ENCODE assay signal across 17 cellular contexts in genomic region chr10:63437334-63437949, GRCh38. TPM values are rescaled to one million over a fixed set of nuclear protein-coding genes. Genes with fewer than 3 reads are reported as not detected.
DNase-seq lines count a peak whose midpoint lies in the region; ATAC-seq, FAIRE-seq and TF ChIP-seq lines count a peak whose summit lies in the region.
"Had no signal": no experiment of that assay in that cellular context is flagged by ENCODE, and none has a peak within 500 bp of the region (broad histone marks: within the 10 kb centered on the region; RNA-seq: fewer than 3 reads in every experiment).

No MANE protein-coding gene starts in this region.

- H3K9me3 Mint-ChIP-seq in GM23338 (no peaks in the 10 kb centered on the region), glutamatergic neuron (ENCODE audit: unreplicated experiment) (no peaks in the 10 kb centered on the region)
- H3K9me3 Mint-ChIP-seq in activated T-helper 17 cell treated with anti-CD3 and anti-CD28 coated beads, Interleukin-2, amount 50 U/mL, for 72 hours, result no peaks in the 10 kb centered on the region
- H3K9me3 Mint-ChIP-seq: activated naive CD4-positive, alpha-beta T cell treated with anti-CD3 and anti-CD28 coated beads, Interleukin-2, amount 10 ng/mL, durations not matched to agents 7 days and 5 days; H9; IgD-negative memory B cell had no signal

- peaks cover 63% of the 10 kb centered on the region for H3K4me1 ChIP-seq in GM23338 (ENCODE audit: insufficient read depth)

- DNase-seq in ELR (ENCODE audit: low read depth), result peak; percentile 20
- DNase-seq in GM23338 (ENCODE audit: low spot score), result no peak
- DNase-seq in NCI-H2029 treated with DMSO at 0.1 percent for 48 hours (lab: John Stamatoyannopoulos, UW), result no peak
- DNase-seq in glutamatergic neuron, result no peak
- DNase-seq in NCI-H2081 (lab: John Stamatoyannopoulos, UW), result no peak
- DNase-seq: activated naive CD4-positive, alpha-beta T cell treated with anti-CD3 and anti-CD28 coated beads, Interleukin-2, amount 10 ng/mL, durations not matched to agents 7 days and 5 days; C1 segment of cervical spinal cord; H9; islet precursor cell; NCI-H1417 treated with DMSO at 0.1 percent for 48 hours; PC-3; stimulated activated CD4-positive, alpha-beta T cell treated with anti-CD3 and anti-CD28 coated beads, Interleukin-15, amount 100 ng/mL, for 24 hours; substantia nigra had no signal

- no peak overlapping the region for H2AFZ ChIP-seq in GM23338

- no peak overlapping the region for H3K4me3 ChIP-seq in GM23338

- H3F3A ChIP-seq in GM23338 (replicated peaks; ENCODE audit: low read depth), result no peaks in the 10 kb centered on the region

- peaks cover 20% of the 10 kb centered on the region for H3K4me1 Mint-ChIP-seq in GM23338
- peaks cover 9% of the 10 kb centered on the region for H3K4me1 Mint-ChIP-seq in activated T-helper 17 cell treated with anti-CD3 and anti-CD28 coated beads, Interleukin-2, amount 50 U/mL, for 72 hours
- H3K4me1 Mint-ChIP-seq in glutamatergic neuron (ENCODE audit: low read depth, unreplicated experiment), result peaks cover 14% of the 10 kb centered on the region

- H3K36me3 Mint-ChIP-seq in GM23338 (ENCODE audit: low read depth) (no peaks in the 10 kb centered on the region), glutamatergic neuron (ENCODE audit: unreplicated experiment) (no peaks in the 10 kb centered on the region)
- H3K36me3 Mint-ChIP-seq in activated T-helper 17 cell treated with anti-CD3 and anti-CD28 coated beads, Interleukin-2, amount 50 U/mL, for 72 hours (ENCODE audit: low read depth), result peaks cover under 1% of the 10 kb centered on the region
- H3K36me3 Mint-ChIP-seq: IgD-negative memory B cell had no signal

- ATAC-seq in GM23338, result no peak
- ATAC-seq in activated T-helper 17 cell treated with anti-CD3 and anti-CD28 coated beads, Interleukin-2, amount 50 U/mL, for 72 hours (replicated peaks), result peak; percentile 80
- ATAC-seq: PC-3 had no signal

- H3K27me3 Mint-ChIP-seq in GM23338 (ENCODE audit: insufficient read depth, low read depth, poor library complexity) (peaks cover 2% of the 10 kb centered on the region), glutamatergic neuron (ENCODE audit: unreplicated experiment) (no peaks in the 10 kb centered on the region)
- no peaks in the 10 kb centered on the region for H3K27me3 Mint-ChIP-seq in activated T-helper 17 cell treated with anti-CD3 and anti-CD28 coated beads, Interleukin-2, amount 50 U/mL, for 72 hours
- H3K27me3 Mint-ChIP-seq: activated naive CD4-positive, alpha-beta T cell treated with anti-CD3 and anti-CD28 coated beads, Interleukin-2, amount 10 ng/mL, durations not matched to agents 7 days and 5 days; IgD-negative memory B cell had no signal

- no peak overlapping the region for H3K27ac Mint-ChIP-seq in GM23338
- H3K27ac Mint-ChIP-seq in activated T-helper 17 cell treated with anti-CD3 and anti-CD28 coated beads, Interleukin-2, amount 50 U/mL, for 72 hours, result no peak overlapping the region
- H3K27ac Mint-ChIP-seq in glutamatergic neuron (ENCODE audit: unreplicated experiment), result no peak overlapping the region
- H3K27ac Mint-ChIP-seq: activated naive CD4-positive, alpha-beta T cell treated with anti-CD3 and anti-CD28 coated beads, Interleukin-2, amount 10 ng/mL, durations not matched to agents 7 days and 5 days; H9; IgD-negative memory B cell had no signal

- peak; percentile 74 for FAIRE-seq in islet of Langerhans (lab: Jason Lieb, UNC)

- H3K36me3 ChIP-seq in GM23338 (ENCODE audit: insufficient read depth), result no peaks in the 10 kb centered on the region

- no peaks in the 10 kb centered on the region for H3K9me2 ChIP-seq in GM23338 (ENCODE audit: insufficient read depth)

- no peak for TF ChIP-seq CTCF in GM23338 (conservative IDR thresholded peaks at IDR 0.05; ENCODE audit: low read depth in 2 of 2)
- no peak for TF ChIP-seq CTCF in glutamatergic neuron (IDR thresholded peaks at IDR 0.05; ENCODE audit: partially characterized antibody, unreplicated experiment)

- no peaks in the 10 kb centered on the region for H3K27me3 ChIP-seq in GM23338 (ENCODE audit: insufficient read depth)

- H3K79me2 ChIP-seq in GM23338 (replicated peaks; ENCODE audit: insufficient read depth), result peaks cover 97% of the 10 kb centered on the region

- H4K20me1 ChIP-seq in GM23338 (replicated peaks; ENCODE audit: insufficient read depth), result 0 out of 2 replicates have a peak, but pooled peaks cover 8% of the 10 kb centered on the region

- no peak overlapping the region for H3K27ac ChIP-seq in GM23338 (ENCODE audit: low read depth)
- H3K27ac ChIP-seq: VCaP had no signal

- H3K4me3 Mint-ChIP-seq in GM23338, result no peak overlapping the region
- no peak overlapping the region for H3K4me3 Mint-ChIP-seq in activated T-helper 17 cell treated with anti-CD3 and anti-CD28 coated beads, Interleukin-2, amount 50 U/mL, for 72 hours
- no peak overlapping the region for H3K4me3 Mint-ChIP-seq in glutamatergic neuron (ENCODE audit: unreplicated experiment)
- H3K4me3 Mint-ChIP-seq: activated naive CD4-positive, alpha-beta T cell treated with anti-CD3 and anti-CD28 coated beads, Interleukin-2, amount 10 ng/mL, durations not matched to agents 7 days and 5 days; H9; IgD-negative memory B cell had no signal

- peak overlapping the region; percentile 25; the same call in 1 of the 2 replicates for H3K4me2 ChIP-seq in GM23338

TF ChIP-seq in GM23338, 12 proteins besides CTCF, POLR2A, EP300 and RAD21 (continues in another document):
- no peak for TF ChIP-seq CREB1 (CRISPR knock-in tag; IDR thresholded peaks at IDR 0.05; ENCODE audit: low read depth)
- TF ChIP-seq ZNF331 (CRISPR knock-in tag; IDR thresholded peaks at IDR 0.05; ENCODE audit: low read depth), result no peak
- TF ChIP-seq ZNF114 (CRISPR knock-in tag; IDR thresholded peaks at IDR 0.05), result no peak
- TF ChIP-seq EZH2 (IDR thresholded peaks at IDR 0.05; ENCODE audit: low read depth, unreplicated experiment), result no peak
- no peak for TF ChIP-seq JUNB (IDR thresholded peaks at IDR 0.05; ENCODE audit: unreplicated experiment)
- no peak for TF ChIP-seq ZNF462 (CRISPR knock-in tag; IDR thresholded peaks at IDR 0.05)
- no peak for TF ChIP-seq NANOG (IDR thresholded peaks at IDR 0.05; ENCODE audit: borderline replicate concordance)
- TF ChIP-seq EZH2phosphoT487 (IDR thresholded peaks at IDR 0.05; ENCODE audit: unreplicated experiment), result no peak

RNA-seq across cellular contexts. Expression of gene JMJD1C, which starts 28.3 kb away (rescaled TPM):
- 405 and 435 TPM in 2 replicates for total RNA-seq in GM23338 (2014; rRNA removed; shearing (Covaris generic))
- polyA plus RNA-seq in GM23338 (2016; fragmentation: Nextera tagmentation; extraction: Ambion mirVana), result 272 and 333 TPM in 2 replicates
- total RNA-seq in activated T-helper 17 cell treated with anti-CD3 and anti-CD28 coated beads, Interleukin-2, amount 50 U/mL, for 72 hours, result 10 to 100 TPM; 68.7 to 74.5 TPM
- 110 TPM for total RNA-seq in glutamatergic neuron (ENCODE audit: unreplicated experiment)
